ENCODE assay signal across 8 cellular contexts in the genomic region with DNA sequence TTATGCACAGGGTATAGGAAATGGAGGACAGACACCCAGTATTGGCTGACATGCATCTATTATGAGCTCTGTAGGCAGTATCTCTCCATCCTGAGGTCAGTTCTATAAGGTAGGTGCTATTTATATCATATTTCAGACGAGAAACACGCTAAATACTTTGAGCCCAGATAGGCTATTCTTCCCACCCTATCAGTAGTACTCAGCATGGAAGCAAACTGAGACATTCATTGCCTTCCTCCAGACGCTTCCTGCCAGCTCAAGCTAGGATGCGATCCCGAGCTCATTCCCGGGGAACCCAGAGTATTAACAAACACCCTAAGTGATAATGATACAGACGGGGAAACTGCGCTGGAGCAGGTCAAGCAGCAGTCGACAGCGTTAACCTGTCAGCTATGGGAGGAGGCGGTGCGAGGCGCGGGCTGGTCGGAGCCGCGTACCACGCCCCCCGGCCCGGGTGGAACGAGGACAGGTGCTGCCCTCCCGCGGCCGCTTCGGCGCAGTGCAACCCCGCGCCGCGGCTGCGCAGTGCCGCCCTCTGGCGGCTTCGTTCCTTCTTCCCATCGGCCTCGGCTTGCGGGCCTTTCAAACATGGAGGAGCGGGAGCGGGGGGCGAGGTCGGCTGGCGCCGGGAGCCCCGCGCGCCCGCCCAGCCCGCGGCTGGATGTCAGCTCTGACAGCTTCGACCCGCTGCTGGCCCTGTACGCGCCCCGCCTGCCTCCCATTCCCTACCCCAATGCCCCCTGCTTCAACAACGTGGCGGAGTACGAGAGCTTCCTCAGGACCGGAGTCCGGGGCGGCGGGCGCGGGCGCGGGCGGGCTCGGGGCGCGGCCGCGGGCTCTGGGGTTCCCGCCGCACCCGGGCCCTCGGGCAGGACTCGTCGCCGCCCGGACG. TPM values are rescaled to one million over a fixed set of nuclear protein-coding genes. Genes with fewer than 3 reads are reported as not detected.
A peak's percentile ranks its signal among the peaks of the same experiment; 100 is the strongest.
DNase-seq lines count a peak whose midpoint lies in the region; ATAC-seq lines count a peak whose summit lies in the region.

Gene LSM11 (plus strand): TSS at position 550 of the 892 bp plus-strand sequence. CDS start 39 bp downstream, at position 589.

- no peak within 1 kb of the TSS for H3K27ac ChIP-seq in mesenchymal stem cell (ENCODE audit: low read length, poor library complexity, severe bottlenecking)

- H3K9me3 Mint-ChIP-seq in activated CD8-positive, alpha-beta T cell treated with anti-CD3 and anti-CD28 coated beads, Interleukin-2, amount 10 ng/mL, durations not matched to agents 7 days and 5 days (ENCODE audit: insufficient read depth), result no peaks in the 10 kb centered on the region

- peaks cover 6% of the 10 kb centered on the region for H3K4me1 ChIP-seq in mesenchymal stem cell (ENCODE audit: control insufficient read depth, insufficient read depth, low read depth, low read length)

- ATAC-seq in GM19452 (IDR thresholded peaks at IDR 0.05; ENCODE audit: unreplicated experiment), result peak; percentile 96
- peak; percentile 97 for ATAC-seq in HG03571 (IDR thresholded peaks at IDR 0.05; ENCODE audit: unreplicated experiment)
- peak; percentile 94 for ATAC-seq in activated CD8-positive, alpha-beta T cell treated with anti-CD3 and anti-CD28 coated beads, Interleukin-2, amount 10 ng/mL, durations not matched to agents 7 days and 5 days

- H3K9me3 ChIP-seq in mesenchymal stem cell (ENCODE audit: control insufficient read depth, low read length), result no peaks in the 10 kb centered on the region

- H3K4me2 ChIP-seq in mesenchymal stem cell (ENCODE audit: low read length, poor library complexity, severe bottlenecking), result peak within 1 kb of the TSS; percentile 88

- H3K36me3 Mint-ChIP-seq in activated CD8-positive, alpha-beta T cell treated with anti-CD3 and anti-CD28 coated beads, Interleukin-2, amount 10 ng/mL, durations not matched to agents 7 days and 5 days (ENCODE audit: low read depth), result peaks cover 12% of the 10 kb centered on the region

- peak within 1 kb of the TSS; percentile 54 to 84 for H3K18ac ChIP-seq in mesenchymal stem cell (ENCODE audit: low read depth in 1 of 2, low read length in 2 of 2)

- H3K14ac ChIP-seq in mesenchymal stem cell (ENCODE audit: low read length in 2 of 2), result peak within 1 kb of the TSS in 1 of 2 experiments; percentile 13

- H3K27ac Mint-ChIP-seq in activated CD8-positive, alpha-beta T cell treated with anti-CD3 and anti-CD28 coated beads, Interleukin-2, amount 10 ng/mL, durations not matched to agents 7 days and 5 days, result peak within 1 kb of the TSS; percentile 89

- H3K4me3 Mint-ChIP-seq in activated CD8-positive, alpha-beta T cell treated with anti-CD3 and anti-CD28 coated beads, Interleukin-2, amount 10 ng/mL, durations not matched to agents 7 days and 5 days, result peak within 1 kb of the TSS; percentile 88

- H2BK120ac ChIP-seq in mesenchymal stem cell (ENCODE audit: low read depth, low read length), result no peak within 1 kb of the TSS

- H2BK12ac ChIP-seq in mesenchymal stem cell (ENCODE audit: low read length in 2 of 2), result peak within 1 kb of the TSS in 1 of 2 experiments; percentile 57

- H2BK15ac ChIP-seq in mesenchymal stem cell (ENCODE audit: low read depth, poor library complexity, severe bottlenecking), result peak within 1 kb of the TSS; percentile 50

- H3K27me3 Mint-ChIP-seq in activated CD8-positive, alpha-beta T cell treated with anti-CD3 and anti-CD28 coated beads, Interleukin-2, amount 10 ng/mL, durations not matched to agents 7 days and 5 days (ENCODE audit: low read depth), result no peaks in the 10 kb centered on the region

- no peaks in the 10 kb centered on the region for H3K27me3 ChIP-seq in mesenchymal stem cell (ENCODE audit: control insufficient read depth in 1 of 2, insufficient read depth in 1 of 2, low read length in 2 of 2)

- H4K91ac ChIP-seq in mesenchymal stem cell (ENCODE audit: low read length), result no peak within 1 kb of the TSS

- CTCF ChIA-PET in activated CD8-positive, alpha-beta T cell treated with anti-CD3 and anti-CD28 coated beads, Interleukin-2, amount 10 ng/mL, durations not matched to agents 7 days and 5 days (lab: Charles Lee), result interaction anchor here (0.5 to 6.1 kb wide), 82 partner anchors 9 to 1597 kb away, joined by 3 to 85 read pairs (median 4); partner anchors contain the start of genes C5orf52, MED7, NIPAL4 and SOX30

- H3K4ac ChIP-seq in mesenchymal stem cell (ENCODE audit: low read depth in 1 of 2, low read length in 2 of 2), result peak within 1 kb of the TSS in 1 of 2 experiments; percentile 68

- H3K4me1 Mint-ChIP-seq in activated CD8-positive, alpha-beta T cell treated with anti-CD3 and anti-CD28 coated beads, Interleukin-2, amount 10 ng/mL, durations not matched to agents 7 days and 5 days (ENCODE audit: low read depth), result peaks cover 33% of the 10 kb centered on the region

- no peak within 1 kb of the TSS for H2AK5ac ChIP-seq in mesenchymal stem cell (ENCODE audit: low read length, severe bottlenecking)

- under 1% methylated on average over 65 of the region's 80 CpGs for WGBS in mesenchymal stem cell

- peaks cover 4 to 18% of the 10 kb centered on the region in 2 experiments for H3K36me3 ChIP-seq in mesenchymal stem cell (ENCODE audit: control insufficient read depth in 1 of 2, insufficient read depth in 2 of 2, low read depth in 1 of 2, low read length in 2 of 2)

- H3K23ac ChIP-seq in mesenchymal stem cell (ENCODE audit: low read length in 2 of 2), result peak within 1 kb of the TSS; percentile 21 to 79

- peaks cover 12% of the 10 kb centered on the region for H3K79me1 ChIP-seq in mesenchymal stem cell (replicated peaks; ENCODE audit: low read length, poor library complexity, severe bottlenecking)

- POLR2A ChIA-PET in activated CD8-positive, alpha-beta T cell treated with anti-CD3 and anti-CD28 coated beads, Interleukin-2, amount 10 ng/mL, durations not matched to agents 7 days and 5 days (lab: Charles Lee), result interaction anchor here (0.5 to 2.0 kb wide), 6 partner anchors 10 to 217 kb away, joined by 3 to 10 read pairs (median 4); partner anchors contain the start of gene THG1L

- H3K9ac ChIP-seq in mesenchymal stem cell (ENCODE audit: low read length), result peak within 1 kb of the TSS; percentile 89

- H3K4me3 ChIP-seq in mesenchymal stem cell (ENCODE audit: insufficient read depth in 1 of 2, low read depth in 1 of 2, low read length in 2 of 2), result peak within 1 kb of the TSS; percentile 93 to 96

- H4K8ac ChIP-seq in mesenchymal stem cell (ENCODE audit: low read length), result peak within 1 kb of the TSS; percentile 87

- DNase-seq in COLO668 (lab: John Stamatoyannopoulos, UW; ENCODE audit: unreplicated experiment), result peak; percentile 79
- DNase-seq in NCI-H82 treated with DMSO at 0.1 percent for 48 hours (lab: John Stamatoyannopoulos, UW; ENCODE audit: unreplicated experiment), result peak; percentile 28
- DNase-seq in activated CD8-positive, alpha-beta T cell treated with anti-CD3 and anti-CD28 coated beads, Interleukin-2, amount 10 ng/mL, durations not matched to agents 7 days and 5 days, result peak; percentile 91
- peak; percentile 85 for DNase-seq in effector CD4-positive, alpha-beta T cell
- DNase-seq in mesenchymal stem cell, result peak; percentile 82
- peak; percentile 67 for DNase-seq in stimulated activated CD8-positive, alpha-beta memory T cell treated with anti-CD3 and anti-CD28 coated beads, Interleukin-12 subunit alpha, Interleukin-12 subunit beta, amount 100 ng/mL, for 24 hours (ENCODE audit: extremely low read depth)

- peak within 1 kb of the TSS; percentile 83 for H2AFZ ChIP-seq in mesenchymal stem cell (ENCODE audit: low read depth, low read length)

- H2BK5ac ChIP-seq in mesenchymal stem cell (ENCODE audit: low read depth, low read length, poor library complexity, severe bottlenecking), result no peak within 1 kb of the TSS

RNA-seq across cellular contexts. Expression of gene LSM11, which starts in this region (rescaled TPM):
- total RNA-seq in activated CD8-positive, alpha-beta T cell treated with anti-CD3 and anti-CD28 coated beads, Interleukin-2, amount 10 ng/mL, durations not matched to agents 7 days and 5 days, result 1 to 10 TPM; 5.7 to 5.8 TPM
- polyA plus RNA-seq in mesenchymal stem cell (2013, experiment 1 of 2), result 1.6 TPM
- 1.6 TPM for polyA plus RNA-seq in mesenchymal stem cell (2013, experiment 2 of 2)

Comparison
In these comparisons a context has a peak if more than half of its experiments do, and no peak if none do; other contexts are left out.
1. DNase-seq: peak in every context shown above with its lines; median percentile 91 in activated CD8-positive, alpha-beta T cell treated with anti-CD3 and anti-CD28 coated beads, Interleukin-2, amount 10 ng/mL, durations not matched to agents 7 days and 5 days; 85 in effector CD4-positive, alpha-beta T cell; 82 in mesenchymal stem cell; 79 in COLO668; 67 in stimulated activated CD8-positive, alpha-beta memory T cell treated with anti-CD3 and anti-CD28 coated beads, Interleukin-12 subunit alpha, Interleukin-12 subunit beta, amount 100 ng/mL, for 24 hours; 28 in NCI-H82 treated with DMSO at 0.1 percent for 48 hours.